Comparison of ENCODE assay signal across 33 cellular contexts in the genomic region with DNA sequence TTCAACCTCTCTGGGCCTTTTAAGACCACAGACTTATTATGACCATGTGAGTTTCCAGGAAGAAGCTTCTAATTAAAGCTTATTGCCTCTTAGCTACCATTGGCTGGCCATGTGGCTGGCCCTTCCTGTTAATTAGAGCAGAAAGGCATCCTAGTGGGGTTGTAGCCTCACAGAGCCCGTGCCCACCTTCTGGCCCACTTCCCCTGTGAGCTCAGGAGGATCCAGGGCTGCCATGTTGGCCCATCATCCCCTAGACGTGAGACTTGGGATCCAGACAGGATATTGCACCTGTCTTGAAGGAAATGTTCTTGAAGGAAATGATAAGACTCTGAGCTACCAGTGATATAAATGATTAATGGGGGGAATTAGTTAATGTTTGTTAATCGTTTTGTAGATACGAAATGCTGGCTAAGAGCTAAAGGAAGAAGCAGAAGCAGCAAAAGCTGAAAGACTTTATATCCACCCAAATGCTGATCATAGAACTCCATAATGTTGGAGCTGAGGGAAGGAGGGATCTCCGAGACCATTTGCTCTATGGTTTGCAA.
"Had no signal": no experiment of that assay in that cellular context is flagged by ENCODE, and none has a peak within 500 bp of the region (broad histone marks: within the 10 kb centered on the region; RNA-seq: fewer than 3 reads in every experiment).

No MANE protein-coding gene starts in this region.

- H3K27ac ChIP-seq: adrenal gland, ascending aorta, brain microvascular endothelial cell, breast epithelium, cardiac muscle cell had no signal

- H3K9me3 ChIP-seq: adrenal gland, ascending aorta, breast epithelium had no signal

- H3K4me1 ChIP-seq: adrenal gland, ascending aorta, breast epithelium had no signal

- H3K36me3 ChIP-seq: adrenal gland, ascending aorta, brain microvascular endothelial cell, breast epithelium, cardiac muscle cell had no signal

- FAIRE-seq: astrocyte, bronchial epithelial cell had no signal

- H3K4me3 ChIP-seq: adrenal gland, ascending aorta, breast epithelium, cardiac muscle cell had no signal

- H3K27me3 ChIP-seq: adrenal gland, ascending aorta, brain microvascular endothelial cell, breast epithelium, cardiac muscle cell had no signal

- DNase-seq: activated effector memory CD4-positive, alpha-beta T cell treated with anti-CD3 and anti-CD28 coated beads, Interleukin-2, amount 50 U/mL, for 16 hours; activated effector memory CD4-positive, alpha-beta T cell treated with Interleukin-2 at 50 U/mL for 16 hours; activated gamma-delta T cell; activated gamma-delta T cell treated with Interleukin-2 at 50 U/mL for 16 hours; activated naive CD4-positive, alpha-beta T cell; activated naive CD4-positive, alpha-beta T cell treated with anti-CD3 and anti-CD28 coated beads for 36 hours; activated naive CD4-positive, alpha-beta T cell treated with anti-CD3 and anti-CD28 coated beads, Interleukin-2, amount 10 ng/mL, durations not matched to agents 7 days and 5 days; activated naive CD4-positive, alpha-beta T cell treated with anti-CD3 and anti-CD28 coated beads, Interleukin-2, amount 50 U/mL, for 16 hours; activated naive CD4-positive, alpha-beta T cell treated with Interleukin-2 at 50 U/mL for 16 hours; activated naive CD8-positive, alpha-beta T cell treated with anti-CD3 and anti-CD28 coated beads for 36 hours; activated naive CD8-positive, alpha-beta T cell treated with anti-CD3 and anti-CD28 coated beads, Interleukin-2, amount 10 ng/mL, durations not matched to agents 7 days and 5 days; activated naive CD8-positive, alpha-beta T cell treated with anti-CD3 and anti-CD28 coated beads, Interleukin-2, amount 50 U/mL, for 24 hours; activated T-cell treated with anti-CD3 and anti-CD28 coated beads for 4 hours; activated T-cell treated with anti-CD3 and anti-CD28 coated beads, Interleukin-2, amount 50 U/mL, for 1 hour; activated T-cell treated with anti-CD3 and anti-CD28 coated beads, Interleukin-2, amount 50 U/mL, for 24 hours; activated T-cell treated with anti-CD3 and anti-CD28 coated beads, Interleukin-2, amount 50 U/mL, for 4 hours; activated T-cell treated with anti-CD3 and anti-CD28 coated beads, Interleukin-2, amount 50 U/mL, for 48 hours; activated T-cell treated with anti-CD3 and anti-CD28 coated beads, Interleukin-2, amount 50 U/mL, for 72 hours; adrenal gland; amniotic stem cell; amygdala; anterior cingulate cortex; aorta; brain microvascular endothelial cell; caudate nucleus; cerebellar nuclear complex had no signal

- ATAC-seq: activated naive CD4-positive, alpha-beta T cell treated with anti-CD3 and anti-CD28 coated beads, Interleukin-2, amount 50 U/mL, for 72 hours; activated naive CD8-positive, alpha-beta T cell treated with anti-CD3 and anti-CD28 coated beads, Interleukin-2, amount 50 U/mL, for 24 hours; activated T-cell treated with anti-CD3 and anti-CD28 coated beads, Interleukin-2, amount 50 U/mL, for 4 hours; activated T-cell treated with anti-CD3 and anti-CD28 coated beads, Interleukin-2, amount 50 U/mL, for 72 hours; activated T-helper 17 cell treated with anti-CD3 and anti-CD28 coated beads, Interleukin-2, amount 50 U/mL, for 72 hours had no signal
